ENCODE assay signal across 1 cellular context in genomic region chr12:107655281-107656065, GRCh38.
TF ChIP-seq lines count a peak whose summit lies in the region.

No MANE protein-coding gene starts in this region.

TF ChIP-seq in H1, 55 proteins besides CTCF, POLR2A, EP300 and RAD21 (continued from another document):
- TF ChIP-seq BRCA1 (IDR thresholded peaks at IDR 0.05; ENCODE audit: low read depth, low read length) (no peak), CHD2 (IDR thresholded peaks at IDR 0.05; ENCODE audit: low read length) (no peak), RNF2 (IDR thresholded peaks at IDR 0.05; ENCODE audit: borderline replicate concordance, low read depth, low read length, missing control alignments, poor library complexity, severe bottlenecking) (no peak), MAFK (IDR thresholded peaks at IDR 0.05; ENCODE audit: low read depth, low read length) (no peak), JUN (IDR thresholded peaks at IDR 0.05; ENCODE audit: low read depth, low read length) (no peak), MAX (IDR thresholded peaks at IDR 0.05) (no peak), KDM5A (IDR thresholded peaks at IDR 0.05; ENCODE audit: low read length) (no peak), HDAC2 (IDR thresholded peaks at IDR 0.05; ENCODE audit: borderline replicate concordance in 1 of 2, low read depth in 2 of 2, low read length in 2 of 2) (no peak), CHD7 (IDR thresholded peaks at IDR 0.05; ENCODE audit: insufficient replicate concordance, low read length) (no peak), SP2 (IDR thresholded peaks at IDR 0.05; ENCODE audit: low read length) (no peak), SUZ12 (IDR thresholded peaks at IDR 0.05; ENCODE audit: low read length) (no peak), SIRT6 (IDR thresholded peaks at IDR 0.05; ENCODE audit: low read length) (no peak)
TF ChIP-seq in H1: peak in this region for 0.
